Comparison of ENCODE assay signal across 1 cellular context in the genomic region with DNA sequence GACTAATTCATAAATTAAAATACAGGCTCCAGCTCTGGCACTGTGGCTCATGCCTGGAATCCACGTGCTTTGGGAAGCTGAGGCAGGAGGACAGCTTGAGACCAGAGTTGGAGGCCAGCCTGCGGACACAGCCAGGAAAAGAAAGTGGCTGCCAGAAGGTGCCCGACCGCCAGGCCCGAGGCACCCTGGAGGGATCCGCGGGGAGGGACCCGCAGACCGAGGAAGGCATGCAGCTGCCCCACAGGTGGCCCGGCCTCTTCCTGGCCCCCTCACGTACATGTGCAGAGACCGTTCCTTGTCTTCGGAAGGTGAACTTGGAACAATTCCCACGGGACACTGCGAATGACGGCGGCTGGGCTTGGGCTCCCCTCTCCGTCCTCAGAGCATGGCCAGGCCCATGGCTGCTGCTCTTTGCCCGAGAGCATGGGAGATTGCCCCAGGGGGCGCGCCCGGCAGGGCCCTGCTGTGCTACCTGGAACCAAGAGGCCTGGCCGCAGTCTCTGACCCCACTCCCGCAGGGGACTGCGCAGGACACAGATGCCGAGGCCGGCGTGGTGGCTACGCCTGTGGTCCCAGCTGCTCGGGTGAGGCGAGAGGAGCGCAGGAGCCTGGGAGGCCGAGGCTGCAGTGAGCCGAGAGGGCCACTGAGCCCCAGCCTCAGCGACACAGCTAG.
TF ChIP-seq lines count a peak whose summit lies in the region.

No MANE protein-coding gene starts in this region.

TF ChIP-seq in H1, 55 proteins besides CTCF, POLR2A, EP300 and RAD21 (continued from another document):
- TF ChIP-seq KDM1A (IDR thresholded peaks at IDR 0.05; ENCODE audit: borderline replicate concordance, low read length), result no peak
- no peak for TF ChIP-seq SP1 (IDR thresholded peaks at IDR 0.05; ENCODE audit: low read depth, low read length)
- TF ChIP-seq TAF1 (IDR thresholded peaks at IDR 0.05; ENCODE audit: low read depth, low read length), result no peak
- TF ChIP-seq TEAD4 (IDR thresholded peaks at IDR 0.05; ENCODE audit: low read depth, low read length), result no peak
- no peak for TF ChIP-seq EZH2 (IDR thresholded peaks at IDR 0.05; ENCODE audit: low read depth, low read length, severe bottlenecking)
- no peak for TF ChIP-seq KDM4A (IDR thresholded peaks at IDR 0.05; ENCODE audit: low read depth, low read length, severe bottlenecking)
- TF ChIP-seq RXRA (IDR thresholded peaks at IDR 0.05; ENCODE audit: insufficient read depth, low read depth, low read length), result no peak
- TF ChIP-seq BRCA1 (IDR thresholded peaks at IDR 0.05; ENCODE audit: low read depth, low read length), result no peak
- TF ChIP-seq CHD1 (IDR thresholded peaks at IDR 0.05; ENCODE audit: low read depth, low read length), result no peak
- TF ChIP-seq CEBPB (IDR thresholded peaks at IDR 0.05; ENCODE audit: low read depth, low read length), result no peak
- TF ChIP-seq CBX5 (IDR thresholded peaks at IDR 0.05; ENCODE audit: low read depth, low read length), result no peak
- TF ChIP-seq SP4 (IDR thresholded peaks at IDR 0.05; ENCODE audit: low read length), result no peak
- TF ChIP-seq CREB1 (IDR thresholded peaks at IDR 0.05), result no peak
- TF ChIP-seq, protein P1, sequence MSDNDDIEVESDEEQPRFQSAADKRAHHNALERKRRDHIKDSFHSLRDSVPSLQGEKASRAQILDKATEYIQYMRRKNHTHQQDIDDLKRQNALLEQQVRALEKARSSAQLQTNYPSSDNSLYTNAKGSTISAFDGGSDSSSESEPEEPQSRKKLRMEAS (IDR thresholded peaks at IDR 0.05), result no peak
- no peak for TF ChIP-seq SAP30 (IDR thresholded peaks at IDR 0.05; ENCODE audit: insufficient read depth, insufficient replicate concordance, low read length)
- TF ChIP-seq CBX8 (IDR thresholded peaks at IDR 0.05; ENCODE audit: borderline replicate concordance, low read depth, low read length), result no peak
- no peak for TF ChIP-seq TBP (IDR thresholded peaks at IDR 0.05; ENCODE audit: low read depth, low read length)
- TF ChIP-seq GABPA (IDR thresholded peaks at IDR 0.05; ENCODE audit: borderline replicate concordance, insufficient read depth, low read length), result no peak
